Comparison of ENCODE assay signal across 11 cellular contexts in the genomic region with DNA sequence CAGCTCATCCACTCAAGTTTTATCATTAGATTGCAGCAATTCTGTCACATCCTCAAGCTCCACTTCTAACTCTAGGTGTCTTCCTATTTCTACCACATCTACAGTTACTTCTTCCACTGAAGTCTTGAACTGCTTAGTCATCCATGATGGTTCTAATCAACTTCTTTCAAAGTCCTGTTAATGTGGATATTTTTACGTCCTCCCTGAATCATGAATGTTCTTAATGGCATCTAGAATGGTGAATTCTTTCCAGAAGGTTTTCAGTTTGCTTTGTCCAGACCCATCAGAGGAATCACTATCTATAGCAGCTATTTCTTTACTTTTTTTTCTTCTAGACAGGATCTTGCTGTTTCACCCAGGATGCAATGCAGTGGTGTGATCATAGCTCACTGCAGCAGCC.
"Had no signal": no experiment of that assay in that cellular context is flagged by ENCODE, and none has a peak within 500 bp of the region (broad histone marks: within the 10 kb centered on the region; RNA-seq: fewer than 3 reads in every experiment).

No MANE protein-coding gene starts in this region.

- H3K4me3 ChIP-seq: GM23338 had no signal

- DNase-seq: H9, HCEC 1CT, Karpas-422, KBM-7 had no signal

- H3K4me1 Mint-ChIP-seq: GM23338, IgD-negative memory B cell had no signal

- H3K9ac ChIP-seq: KMS-11 had no signal

- H3K27ac Mint-ChIP-seq: GM23338, H9, IgD-negative memory B cell had no signal

- H2AFZ ChIP-seq: GM23338 had no signal

- H3K36me3 Mint-ChIP-seq: IgD-negative memory B cell had no signal

- H3K27ac ChIP-seq: HL-60, KMS-11 had no signal

- H3K4me3 Mint-ChIP-seq: GM23338, H9, IgD-negative memory B cell had no signal

- ATAC-seq: GM23338, HepG2 had no signal

- H3K4me2 ChIP-seq: GM23338, KMS-11 had no signal

- H3K9me3 Mint-ChIP-seq: GM23338, H9, IgD-negative memory B cell had no signal

- FAIRE-seq: H1, H54, HepG2 had no signal
